ENCODE assay signal across 9 cellular contexts in the genomic region with DNA sequence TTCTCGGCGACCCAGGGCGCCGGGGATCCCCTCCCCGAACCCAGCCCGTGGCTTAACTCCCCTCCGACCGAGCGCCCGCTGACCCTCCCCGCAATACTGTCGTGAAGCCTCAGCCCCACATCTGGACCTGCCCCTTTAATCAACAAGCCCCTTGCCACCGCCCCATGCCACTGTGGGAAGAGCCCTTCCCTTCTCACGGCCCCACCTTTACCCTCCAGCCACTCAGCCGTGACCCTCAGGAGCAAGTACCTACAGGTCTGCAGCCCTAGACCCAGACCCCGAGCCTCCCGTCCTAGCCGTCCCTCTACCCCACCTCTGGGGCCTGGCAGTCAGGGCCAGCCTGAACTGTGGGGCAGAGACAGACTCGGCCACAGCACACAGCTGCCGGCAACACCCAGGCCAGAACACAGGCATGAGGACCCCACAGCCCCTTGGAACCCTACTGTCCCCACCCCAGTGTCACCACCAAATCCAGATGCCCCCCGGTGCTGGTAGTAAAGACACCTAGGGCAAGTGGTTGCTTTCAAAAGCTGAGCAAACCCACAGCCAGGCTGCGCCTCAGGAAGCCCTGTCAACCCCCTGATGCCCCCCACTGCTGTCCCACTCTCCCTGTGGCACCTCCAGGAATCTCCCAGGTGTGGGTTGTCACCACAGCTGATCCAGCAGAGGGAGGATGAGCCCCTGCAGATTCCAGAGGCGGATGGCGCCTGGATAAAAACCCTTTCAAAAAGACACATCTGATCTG. TPM values are rescaled to one million over a fixed set of nuclear protein-coding genes. Genes with fewer than 3 reads are reported as not detected.
DNase-seq lines count a peak whose midpoint lies in the region; ATAC-seq and TF ChIP-seq lines count a peak whose summit lies in the region.
"Had no signal": no experiment of that assay in that cellular context is flagged by ENCODE, and none has a peak within 500 bp of the region (broad histone marks: within the 10 kb centered on the region; RNA-seq: fewer than 3 reads in every experiment).

No MANE protein-coding gene starts in this region.

- WGBS in trophoblast cell (ENCODE audit: extremely low coverage, insufficient coverage, insufficient read length): no CpG with 5 or more reads among the region's 24 CpGs

- no TSS peak for BruUV-seq in Caco-2 (replicated peaks; lab: Mats Ljungman, UMichigan)

- peak overlapping the region; percentile 16 for H2BK5ac ChIP-seq in trophoblast cell (ENCODE audit: low read depth, low read length, poor library complexity)

- no peaks in the 10 kb centered on the region for H3K36me3 ChIP-seq in Caco-2 (ENCODE audit: control insufficient read depth, insufficient read depth, low read length)
- no peaks in the 10 kb centered on the region for H3K36me3 ChIP-seq in trophoblast cell (ENCODE audit: control insufficient read depth in 1 of 2, insufficient read depth in 2 of 2, low read length in 2 of 2)

- peaks cover 14% of the 10 kb centered on the region for H3K27me3 Mint-ChIP-seq in Caco-2 (ENCODE audit: insufficient read depth, unreplicated experiment)
- H3K27me3 Mint-ChIP-seq in T-helper 17 cell: peaks cover 44% of the 10 kb centered on the region

- peak overlapping the region; percentile 14 for H4K12ac ChIP-seq in trophoblast cell (ENCODE audit: low read depth, low read length)

- intact Hi-C loops in Caco-2 (cut with micrococcal nuclease; ENCODE audit: unreplicated experiment): loop anchor here (1.0 kb wide), 1 partner anchor 101 kb away; a partner anchor contains a TSS

- no peak overlapping the region for H3K4ac ChIP-seq in trophoblast cell (ENCODE audit: low read depth, low read length)

- H3K27me3 ChIP-seq in Caco-2 (replicated peaks; ENCODE audit: control insufficient read depth, insufficient read depth, low read length): no peaks in the 10 kb centered on the region; the same call in 1 of the 2 replicates
- H3K27me3 ChIP-seq in trophoblast cell (ENCODE audit: insufficient read depth, low read length): peaks cover 2% of the 10 kb centered on the region

- no peak overlapping the region for H4K91ac ChIP-seq in trophoblast cell (ENCODE audit: low read depth, low read length)

- no peaks in the 10 kb centered on the region for H3K79me1 ChIP-seq in trophoblast cell (ENCODE audit: low read length)

- peak overlapping the region; percentile 59 for H3K9ac ChIP-seq in trophoblast cell (ENCODE audit: low read length)

- H3K27ac Mint-ChIP-seq in Caco-2 (ENCODE audit: unreplicated experiment) (no peak overlapping the region), T-helper 17 cell (no peak overlapping the region)

- POLR2A ChIA-PET in Caco-2 (lab: Charles Lee): no interaction called here

- H3K4me1 Mint-ChIP-seq in Caco-2 (ENCODE audit: low read depth, unreplicated experiment) (peaks cover 7% of the 10 kb centered on the region), T-helper 17 cell (peaks cover 9% of the 10 kb centered on the region)

- peak overlapping the region; percentile 99 for H3K4me2 ChIP-seq in trophoblast cell (ENCODE audit: low read length)

- H3K4me1 ChIP-seq in Caco-2 (peaks cover 16% of the 10 kb centered on the region), trophoblast cell (ENCODE audit: control insufficient read depth in 1 of 2, insufficient read depth in 2 of 2, low read length in 2 of 2) (peaks cover 6 to 7% of the 10 kb centered on the region in 2 experiments)

- CTCF ChIA-PET in Caco-2 (lab: Charles Lee): interaction anchor here (1.1 to 2.6 kb wide), 7 partner anchors 9 to 126 kb away, joined by 3 to 14 read pairs (median 7); no protein-coding TSS in a partner anchor

- peak overlapping the region; percentile 87 for H3K4me3 ChIP-seq in Caco-2 (ENCODE audit: low read depth, low read length)
- peak overlapping the region; percentile 61 to 67 for H3K4me3 ChIP-seq in foreskin fibroblast (ENCODE audit: low read depth in 1 of 2, low read length in 2 of 2)
- peak overlapping the region; percentile 73 for H3K4me3 ChIP-seq in trophoblast cell (ENCODE audit: low read depth, low read length)

- H3K18ac ChIP-seq in trophoblast cell (ENCODE audit: low read length): peak overlapping the region; percentile 28

- H2BK12ac ChIP-seq in trophoblast cell (ENCODE audit: low read length): peak overlapping the region; percentile 8

- H2BK120ac ChIP-seq in trophoblast cell (ENCODE audit: insufficient read depth, low read length, poor library complexity): no peak overlapping the region

- H3K23ac ChIP-seq in trophoblast cell (ENCODE audit: low read length): no peak overlapping the region

- H3K36me3 Mint-ChIP-seq in Caco-2 (ENCODE audit: insufficient read depth, unreplicated experiment): peaks cover 5% of the 10 kb centered on the region
- no peaks in the 10 kb centered on the region for H3K36me3 Mint-ChIP-seq in T-helper 17 cell (ENCODE audit: low read depth)

- peaks cover 4% of the 10 kb centered on the region for H3K79me2 ChIP-seq in trophoblast cell (ENCODE audit: control insufficient read depth, insufficient read depth, low read length, poor library complexity)

- H3K27ac ChIP-seq in trophoblast cell (ENCODE audit: low read depth, low read length): no peak overlapping the region

- H3K4me3 Mint-ChIP-seq in Caco-2 (ENCODE audit: unreplicated experiment) (peak overlapping the region; percentile 77), T-helper 17 cell (peak overlapping the region; percentile 71)

- H3K14ac ChIP-seq in trophoblast cell (ENCODE audit: low read length): peak overlapping the region; percentile 29

- ATAC-seq in T-helper 17 cell (no peak), HG03469 (IDR thresholded peaks at IDR 0.05; ENCODE audit: unreplicated experiment) (no peak), GM18511 (IDR thresholded peaks at IDR 0.05; ENCODE audit: unreplicated experiment) (no peak)

- peak overlapping the region; percentile 80 for H2AFZ ChIP-seq in trophoblast cell (ENCODE audit: insufficient read depth, low read length, poor library complexity)

- H4K8ac ChIP-seq in trophoblast cell (ENCODE audit: low read depth, low read length): peak overlapping the region; percentile 44

- DNase-seq in Caco-2: peak in 1 of 2 experiments; percentile 47
- no peak for DNase-seq in T-helper 17 cell
- no peak for DNase-seq in foreskin fibroblast
- DNase-seq in trophoblast cell: no peak
- no peak for DNase-seq in COLO668 (lab: John Stamatoyannopoulos, UW; ENCODE audit: unreplicated experiment)
- DNase-seq in ecto neural progenitor cell (ENCODE audit: low spot score): no peak
- DNase-seq: activated gamma-delta T cell had no signal

- H2AK5ac ChIP-seq in trophoblast cell (ENCODE audit: low read length): peak overlapping the region; percentile 11

- H3K9me3 ChIP-seq in Caco-2 (no peaks in the 10 kb centered on the region), T-helper 17 cell (ENCODE audit: control insufficient read depth, low read length, poor library complexity, severe bottlenecking) (no peaks in the 10 kb centered on the region), trophoblast cell (ENCODE audit: insufficient read depth, low read depth, low read length) (peaks cover 5% of the 10 kb centered on the region)

- TF ChIP-seq CTCF in Caco-2 (IDR thresholded peaks at IDR 0.05; ENCODE audit: insufficient read depth in 1 of 2, low read depth in 1 of 2, low read length in 1 of 2, severe bottlenecking in 1 of 2, unreplicated experiment in 1 of 2): no peak
- no peak for TF ChIP-seq CTCF in foreskin fibroblast (IDR thresholded peaks at IDR 0.05; ENCODE audit: low read depth, low read length)

- no peaks in the 10 kb centered on the region for H3K9me3 Mint-ChIP-seq in Caco-2 (ENCODE audit: unreplicated experiment)

RNA-seq across cellular contexts. Expression of a gene that starts 1.4 kb away (rescaled TPM):
- total RNA-seq in Caco-2 (2022) (1.7 and 2.0 TPM in 2 replicates), T-helper 17 cell (not detected)
- polyA plus RNA-seq in trophoblast cell (2013): 0.72 and 0.85 TPM in 2 replicates
